Comparison of ENCODE assay signal across 1 cellular context in genomic region chr7:22855049-22855392, GRCh38.
TF ChIP-seq lines count a peak whose summit lies in the region.

No MANE protein-coding gene starts in this region.

TF ChIP-seq in GM23338, 12 proteins besides CTCF, POLR2A, EP300 and RAD21 (continued from another document):
- TF ChIP-seq, protein P1, sequence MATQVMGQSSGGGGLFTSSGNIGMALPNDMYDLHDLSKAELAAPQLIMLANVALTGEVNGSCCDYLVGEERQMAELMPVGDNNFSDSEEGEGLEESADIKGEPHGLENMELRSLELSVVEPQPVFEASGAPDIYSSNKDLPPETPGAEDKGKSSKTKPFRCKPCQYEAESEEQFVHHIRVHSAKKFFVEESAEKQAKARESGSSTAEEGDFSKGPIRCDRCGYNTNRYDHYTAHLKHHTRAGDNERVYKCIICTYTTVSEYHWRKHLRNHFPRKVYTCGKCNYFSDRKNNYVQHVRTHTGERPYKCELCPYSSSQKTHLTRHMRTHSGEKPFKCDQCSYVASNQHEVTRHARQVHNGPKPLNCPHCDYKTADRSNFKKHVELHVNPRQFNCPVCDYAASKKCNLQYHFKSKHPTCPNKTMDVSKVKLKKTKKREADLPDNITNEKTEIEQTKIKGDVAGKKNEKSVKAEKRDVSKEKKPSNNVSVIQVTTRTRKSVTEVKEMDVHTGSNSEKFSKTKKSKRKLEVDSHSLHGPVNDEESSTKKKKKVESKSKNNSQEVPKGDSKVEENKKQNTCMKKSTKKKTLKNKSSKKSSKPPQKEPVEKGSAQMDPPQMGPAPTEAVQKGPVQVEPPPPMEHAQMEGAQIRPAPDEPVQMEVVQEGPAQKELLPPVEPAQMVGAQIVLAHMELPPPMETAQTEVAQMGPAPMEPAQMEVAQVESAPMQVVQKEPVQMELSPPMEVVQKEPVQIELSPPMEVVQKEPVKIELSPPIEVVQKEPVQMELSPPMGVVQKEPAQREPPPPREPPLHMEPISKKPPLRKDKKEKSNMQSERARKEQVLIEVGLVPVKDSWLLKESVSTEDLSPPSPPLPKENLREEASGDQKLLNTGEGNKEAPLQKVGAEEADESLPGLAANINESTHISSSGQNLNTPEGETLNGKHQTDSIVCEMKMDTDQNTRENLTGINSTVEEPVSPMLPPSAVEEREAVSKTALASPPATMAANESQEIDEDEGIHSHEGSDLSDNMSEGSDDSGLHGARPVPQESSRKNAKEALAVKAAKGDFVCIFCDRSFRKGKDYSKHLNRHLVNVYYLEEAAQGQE (IDR thresholded peaks at IDR 0.05; ENCODE audit: unreplicated experiment), result no peak
- TF ChIP-seq STAT1 (IDR thresholded peaks at IDR 0.05; ENCODE audit: unreplicated experiment) (no peak), CREB1 (CRISPR knock-in tag; IDR thresholded peaks at IDR 0.05; ENCODE audit: low read depth) (no peak), ZNF331 (CRISPR knock-in tag; IDR thresholded peaks at IDR 0.05; ENCODE audit: low read depth) (no peak)
